In the genomic region with DNA sequence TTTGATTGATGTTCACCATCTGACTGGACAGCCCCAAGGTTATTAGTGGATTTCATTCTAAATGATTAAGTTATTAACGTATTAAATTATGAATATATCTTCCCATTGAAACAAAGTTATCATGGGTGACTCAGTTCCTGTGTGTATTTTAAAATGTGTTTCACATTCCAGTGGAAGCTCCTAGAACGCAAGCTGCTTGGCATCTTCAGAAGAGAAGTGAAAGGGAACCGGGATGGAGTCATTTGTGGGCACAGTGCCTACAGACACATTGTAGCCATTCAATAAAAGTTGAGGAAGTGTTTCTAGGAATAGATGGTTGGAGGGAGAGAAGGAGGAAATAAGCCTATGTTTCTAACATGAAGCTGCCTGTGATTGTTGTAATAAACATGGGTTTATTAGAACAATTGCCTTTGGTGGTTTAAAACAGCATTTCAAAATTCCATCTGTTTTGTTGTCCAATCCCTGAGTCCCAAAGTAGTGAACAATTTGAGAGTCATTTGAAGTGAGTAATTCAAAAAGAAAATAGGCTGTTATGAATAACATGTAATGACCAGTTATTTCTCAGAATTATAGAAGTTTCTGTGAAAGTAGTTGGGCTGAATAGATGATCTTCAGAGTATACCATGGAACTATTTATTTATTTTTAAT, we compare ENCODE assay signal across 9 cellular contexts.
DNase-seq lines count a peak whose midpoint lies in the region; ATAC-seq, FAIRE-seq and TF ChIP-seq lines count a peak whose summit lies in the region.
"Had no signal": no experiment of that assay in that cellular context is flagged by ENCODE, and none has a peak within 500 bp of the region (broad histone marks: within the 10 kb centered on the region; RNA-seq: fewer than 3 reads in every experiment).

No MANE protein-coding gene starts in this region.

- no peaks in the 10 kb centered on the region for H3K4me1 Mint-ChIP-seq in CD8-positive, alpha-beta memory T cell

- POLR2A ChIA-PET in CD8-positive, alpha-beta memory T cell (lab: Charles Lee) = no interaction called here

- H3K27ac ChIP-seq in adrenal gland (peak overlapping the region in 1 of 5 donors; percentile 12), heart left ventricle (peak overlapping the region in 4 of 12 donors; percentile 0 to 53 (median 6)), small intestine (ENCODE audit: low read depth in 1 of 2, low read length in 1 of 2) (no peak overlapping the region)
- H3K27ac ChIP-seq in CD8-positive, alpha-beta memory T cell (ENCODE audit: low read depth, low read length) = no peak overlapping the region

- H3K27ac Mint-ChIP-seq in CD8-positive, alpha-beta memory T cell = no peak overlapping the region

- no peaks in the 10 kb centered on the region for H3K9me3 Mint-ChIP-seq in CD8-positive, alpha-beta memory T cell

- H3K9me3 ChIP-seq in adrenal gland (replicated peaks in 1 of 3) (no peaks in the 10 kb centered on the region), heart left ventricle (no peaks in the 10 kb centered on the region), small intestine (ENCODE audit: control insufficient read depth, low read depth) (no peaks in the 10 kb centered on the region)
- H3K9me3 ChIP-seq in CD8-positive, alpha-beta memory T cell (ENCODE audit: low read length) = no peaks in the 10 kb centered on the region

- no peaks in the 10 kb centered on the region for H3K27me3 Mint-ChIP-seq in CD8-positive, alpha-beta memory T cell

- FAIRE-seq in H54 (lab: Jason Lieb, UNC) = peak; percentile 98
- FAIRE-seq in small intestine (lab: Jason Lieb, UNC) = no peak
- FAIRE-seq: frontal cortex had no signal

- peaks cover 0 to 6% (median 1%) of the 10 kb centered on the region in 3 donors for H3K36me3 Mint-ChIP-seq in CD8-positive, alpha-beta memory T cell

- H3K4me3 ChIP-seq in adrenal gland = no peak overlapping the region
- H3K4me3 ChIP-seq in heart left ventricle = no peak overlapping the region
- H3K4me3 ChIP-seq in small intestine (ENCODE audit: low read depth in 1 of 2, low read length in 2 of 2) = no peak overlapping the region
- H3K4me3 ChIP-seq in CD8-positive, alpha-beta memory T cell (ENCODE audit: low read length) = no peak overlapping the region

- no peak overlapping the region for H3K4me3 Mint-ChIP-seq in CD8-positive, alpha-beta memory T cell

- DNase-seq in H54 (ENCODE audit: insufficient read length, low spot score) (peak; percentile 14), adrenal gland (peak; percentile 38 to 85 (median 66)), heart left ventricle (peak in 4 of 5 donors; percentile 62 to 66 (median 62)), small intestine (peak; percentile 49), activated gamma-delta T cell (lab: John Stamatoyannopoulos, UW) (no peak), OCI-M1 (lab: John Stamatoyannopoulos, UW) (no peak)
- no peak for DNase-seq in CD8-positive, alpha-beta memory T cell

- H3K4me1 ChIP-seq in adrenal gland (replicated peaks in 1 of 2) (peaks cover 0 to 14% of the 10 kb centered on the region in 2 donors), heart left ventricle (peaks cover 0 to 28% (median 15%) of the 10 kb centered on the region in 12 donors), small intestine (ENCODE audit: control insufficient read depth in 2 of 2, insufficient read depth in 1 of 2, low read depth in 1 of 2, low read length in 1 of 2) (no peaks in the 10 kb centered on the region)
- no peaks in the 10 kb centered on the region for H3K4me1 ChIP-seq in CD8-positive, alpha-beta memory T cell (ENCODE audit: insufficient read depth, low read length)

- WGBS in adrenal gland, 4 donors = 7 to 11% (median 9%) methylated on average over 3 of the region's 3 CpGs
- WGBS in heart left ventricle, 4 donors = 3 to 13% (median 3%) methylated on average over 3 of the region's 3 CpGs
- WGBS in small intestine, 3 donors = 18 to 42% (median 20%) methylated on average over 3 of the region's 3 CpGs

- H3K36me3 ChIP-seq in adrenal gland (replicated peaks in 1 of 2) = no peaks in the 10 kb centered on the region
- H3K36me3 ChIP-seq in heart left ventricle = peaks cover 0 to 7% (median 0%) of the 10 kb centered on the region in 9 donors
- H3K36me3 ChIP-seq in small intestine (ENCODE audit: control insufficient read depth in 2 of 2, insufficient read depth in 2 of 2, low read length in 2 of 2) = peaks cover 0 to 2% of the 10 kb centered on the region in 2 donors
- no peaks in the 10 kb centered on the region for H3K36me3 ChIP-seq in CD8-positive, alpha-beta memory T cell (ENCODE audit: insufficient read depth, low read length)

- TF ChIP-seq CTCF in adrenal gland (IDR thresholded peaks at IDR 0.05) = no peak
- no peak for TF ChIP-seq CTCF in heart left ventricle (IDR thresholded peaks at IDR 0.05)

- intact Hi-C loops in adrenal gland (cut with DNase I) (no loop called here), heart left ventricle (cut with DNase I) (loop anchor here in 1 of 10 donors (5.0 kb wide), 1 partner anchor 143 kb away; a partner anchor contains a TSS)

- no peak for TF ChIP-seq POLR2A in H54 (IDR thresholded peaks at IDR 0.05; ENCODE audit: low read depth, low read length)
- no peak for TF ChIP-seq POLR2A in adrenal gland (IDR thresholded peaks at IDR 0.05)
- no peak for TF ChIP-seq POLR2A in heart left ventricle (IDR thresholded peaks at IDR 0.05)

- ATAC-seq in heart left ventricle (peak; percentile 21 to 95 (median 84)), HG02884 (IDR thresholded peaks at IDR 0.05; ENCODE audit: unreplicated experiment) (no peak)

- H3K27me3 ChIP-seq in adrenal gland (no peaks in the 10 kb centered on the region), heart left ventricle (no peaks in the 10 kb centered on the region), small intestine (ENCODE audit: control insufficient read depth in 2 of 2, insufficient read depth in 2 of 2, low read length in 2 of 2) (no peaks in the 10 kb centered on the region)
- H3K27me3 ChIP-seq in CD8-positive, alpha-beta memory T cell (ENCODE audit: insufficient read depth, low read length, poor library complexity, severe bottlenecking) = no peaks in the 10 kb centered on the region

- CTCF ChIA-PET in CD8-positive, alpha-beta memory T cell (lab: Charles Lee) = no interaction called here

Comparison
In these comparisons a context has a peak if more than half of its experiments do, and no peak if none do; other contexts are left out.
1. DNase-seq: peak in H54 (single experiment), adrenal gland (7 of 7), heart left ventricle (4 of 5) and small intestine (single experiment); none in activated gamma-delta T cell (single experiment), OCI-M1 (single experiment) and CD8-positive, alpha-beta memory T cell (0 of 5).